ENCODE assay signal across 15 cellular contexts in genomic region chr10:99964791-99965190, GRCh38. TPM values are rescaled to one million over a fixed set of nuclear protein-coding genes. Genes with fewer than 3 reads are reported as not detected.
DNase-seq lines count a peak whose midpoint lies in the region; ATAC-seq and TF ChIP-seq lines count a peak whose summit lies in the region.
"Had no signal": no experiment of that assay in that cellular context is flagged by ENCODE, and none has a peak within 500 bp of the region (broad histone marks: within the 10 kb centered on the region; RNA-seq: fewer than 3 reads in every experiment).

No MANE protein-coding gene starts in this region.

- DNase-seq in AG09309 (ENCODE audit: low read depth) (no peak), M059J (ENCODE audit: low read depth) (peak; percentile 54), dedifferentiated amniotic fluid mesenchymal stem cell (ENCODE audit: extremely low spot score) (peak; percentile 27), mesenchymal stem cell (peak; percentile 61), ascending aorta (ENCODE audit: low spot score in 2 of 2) (no peak), DMS153 treated with DMSO at 0.1 percent for 48 hours (lab: John Stamatoyannopoulos, UW; ENCODE audit: unreplicated experiment) (no peak), aorta (no peak)
- DNase-seq: activated CD4-positive, alpha-beta memory T cell treated with anti-CD3 and anti-CD28 coated beads, Interleukin-2, amount 10 ng/mL, durations not matched to agents 7 days and 5 days; activated gamma-delta T cell; central memory CD4-positive, alpha-beta T cell; stimulated activated CD4-positive, alpha-beta T cell treated with anti-CD3 and anti-CD28 coated beads, Interleukin-4, amount 100 ng/mL, for 24 hours; stimulated activated naive CD8-positive, alpha-beta T cell treated with anti-CD3 and anti-CD28 coated beads, Interleukin-15, Interleukin-2, amounts not matched to agents 100 U/mL and 50 U/mL, for 24 hours; T-helper 2 cell had no signal

- intact Hi-C loops in ascending aorta (cut with DNase I) = no loop called here
- intact Hi-C loops in aorta (cut with DNase I) = no loop called here

- no peak overlapping the region for H3K4ac ChIP-seq in mesenchymal stem cell (ENCODE audit: low read depth in 1 of 2, low read length in 2 of 2)

- H3K36me3 ChIP-seq in mesenchymal stem cell (ENCODE audit: control insufficient read depth in 1 of 2, insufficient read depth in 2 of 2, low read depth in 1 of 2, low read length in 2 of 2) = peaks cover 4 to 46% of the 10 kb centered on the region in 2 experiments
- H3K36me3 ChIP-seq in ascending aorta = peaks cover 3 to 19% of the 10 kb centered on the region in 2 donors
- H3K36me3 ChIP-seq in aorta (ENCODE audit: control insufficient read depth in 1 of 2, insufficient read depth in 2 of 2, low read length in 1 of 2) = peaks cover 0 to 2% of the 10 kb centered on the region in 2 donors
- H3K36me3 ChIP-seq: prostate gland had no signal

- no peak overlapping the region for H2BK120ac ChIP-seq in mesenchymal stem cell (ENCODE audit: low read depth, low read length)

- no peak overlapping the region for H3K18ac ChIP-seq in mesenchymal stem cell (ENCODE audit: low read depth in 1 of 2, low read length in 2 of 2)

- WGBS in mesenchymal stem cell = 89% methylated on average over 3 of the region's 7 CpGs
- WGBS in aorta, 2 donors = 98 to 99% methylated on average over 7 of the region's 7 CpGs

- no peak overlapping the region for H4K91ac ChIP-seq in mesenchymal stem cell (ENCODE audit: low read length)

- no peak overlapping the region for H2AFZ ChIP-seq in mesenchymal stem cell (ENCODE audit: low read depth, low read length)

- peak overlapping the region; percentile 10 for H3K9ac ChIP-seq in mesenchymal stem cell (ENCODE audit: low read length)

- H3K4me3 ChIP-seq in AG09309 (ENCODE audit: control insufficient read depth, low read depth, low read length) (no peak overlapping the region), mesenchymal stem cell (ENCODE audit: insufficient read depth in 1 of 2, low read depth in 1 of 2, low read length in 2 of 2) (no peak overlapping the region), ascending aorta (no peak overlapping the region), aorta (ENCODE audit: low read length in 2 of 2) (no peak overlapping the region)
- H3K4me3 ChIP-seq: prostate gland had no signal

- H4K8ac ChIP-seq in mesenchymal stem cell (ENCODE audit: low read length) = no peak overlapping the region

- ATAC-seq in HG02938 (IDR thresholded peaks at IDR 0.05; ENCODE audit: unreplicated experiment) = no peak
- no peak for ATAC-seq in aorta (ENCODE audit: low FRiP score)
- ATAC-seq: stimulated activated naive CD8-positive, alpha-beta T cell treated with anti-CD3 and anti-CD28 coated beads, Interleukin-15, Interleukin-2, amounts not matched to agents 100 U/mL and 50 U/mL, for 24 hours had no signal

- H3K27me3 ChIP-seq in mesenchymal stem cell (ENCODE audit: control insufficient read depth in 1 of 2, insufficient read depth in 1 of 2, low read length in 2 of 2) (no peaks in the 10 kb centered on the region), ascending aorta (no peaks in the 10 kb centered on the region), aorta (ENCODE audit: control insufficient read depth in 1 of 2, insufficient read depth in 2 of 2, low read length in 1 of 2) (no peaks in the 10 kb centered on the region)

- H3K27ac ChIP-seq in mesenchymal stem cell (ENCODE audit: low read length, poor library complexity, severe bottlenecking) (no peak overlapping the region), ascending aorta (peak overlapping the region in 1 of 2 donors; percentile 25), aorta (ENCODE audit: low read depth in 1 of 2, low read length in 2 of 2) (no peak overlapping the region)
- H3K27ac ChIP-seq: prostate gland had no signal

- H3K23ac ChIP-seq in mesenchymal stem cell (ENCODE audit: low read length in 2 of 2) = no peak overlapping the region

- no peak overlapping the region for H2AK5ac ChIP-seq in mesenchymal stem cell (ENCODE audit: low read length, severe bottlenecking)

- no peak overlapping the region for H2BK15ac ChIP-seq in mesenchymal stem cell (ENCODE audit: low read depth, poor library complexity, severe bottlenecking)

- H3K79me1 ChIP-seq in mesenchymal stem cell (replicated peaks; ENCODE audit: low read length, poor library complexity, severe bottlenecking) = peaks cover 14% of the 10 kb centered on the region

- peaks cover 6% of the 10 kb centered on the region for H3K4me1 ChIP-seq in mesenchymal stem cell (ENCODE audit: control insufficient read depth, insufficient read depth, low read depth, low read length)
- no peaks in the 10 kb centered on the region for H3K4me1 ChIP-seq in ascending aorta
- H3K4me1 ChIP-seq in aorta (ENCODE audit: control insufficient read depth in 1 of 2, insufficient read depth in 2 of 2, low read length in 2 of 2) = no peaks in the 10 kb centered on the region
- H3K4me1 ChIP-seq: prostate gland had no signal

- no peak overlapping the region for H2BK5ac ChIP-seq in mesenchymal stem cell (ENCODE audit: low read depth, low read length, poor library complexity, severe bottlenecking)

- no peak overlapping the region for H3K14ac ChIP-seq in mesenchymal stem cell (ENCODE audit: low read length in 2 of 2)

- no peaks in the 10 kb centered on the region for H3K9me3 ChIP-seq in mesenchymal stem cell (ENCODE audit: control insufficient read depth, low read length)
- no peaks in the 10 kb centered on the region for H3K9me3 ChIP-seq in ascending aorta
- no peaks in the 10 kb centered on the region for H3K9me3 ChIP-seq in aorta (ENCODE audit: control insufficient read depth, low read length)
- H3K9me3 ChIP-seq: prostate gland had no signal

- no peak overlapping the region for H3K4me2 ChIP-seq in mesenchymal stem cell (ENCODE audit: low read length, poor library complexity, severe bottlenecking)

- TF ChIP-seq CTCF in AG09309 (IDR thresholded peaks at IDR 0.05; ENCODE audit: control insufficient read depth, insufficient read depth, low read depth, low read length, missing control alignments) (peak; percentile 12), ascending aorta (IDR thresholded peaks at IDR 0.05) (no peak)

- no peak overlapping the region for H2BK12ac ChIP-seq in mesenchymal stem cell (ENCODE audit: low read length in 2 of 2)

RNA-seq across cellular contexts. Expression of gene DNMBP, which starts 45.0 kb away (rescaled TPM):
- total RNA-seq in M059J (2014; rRNA removed; shearing (Covaris generic)) = 17.4 and 29.4 TPM in 2 replicates
- polyA plus RNA-seq in mesenchymal stem cell (2013, experiment 1 of 2) = 15.3 TPM
- polyA plus RNA-seq in mesenchymal stem cell (2013, experiment 2 of 2) = 14.3 TPM
- total RNA-seq in ascending aorta (15.9 TPM), aorta (10 to 100 TPM; 13.4 to 23.9 TPM)
- 1 to 10 TPM; 5.5 to 8.9 TPM for polyA plus RNA-seq in aorta

Comparison
In these comparisons a context has a peak if more than half of its experiments do, and no peak if none do; other contexts are left out.
1. DNase-seq: peak in M059J (single experiment), dedifferentiated amniotic fluid mesenchymal stem cell (single experiment) and mesenchymal stem cell (single experiment); none in AG09309 (single experiment), ascending aorta (0 of 2), DMS153 treated with DMSO at 0.1 percent for 48 hours (single experiment) and aorta (0 of 2).